17 cellular contexts compared by ENCODE assay signal in genomic region chr9:16136961-16137360, GRCh38.
DNase-seq lines count a peak whose midpoint lies in the region; ATAC-seq and TF ChIP-seq lines count a peak whose summit lies in the region.
"Had no signal": no experiment of that assay in that cellular context is flagged by ENCODE, and none has a peak within 500 bp of the region (broad histone marks: within the 10 kb centered on the region; RNA-seq: fewer than 3 reads in every experiment).

No MANE protein-coding gene starts in this region.

- no peak for TF ChIP-seq CTCF in fibroblast of mammary gland (conservative IDR thresholded peaks at IDR 0.05; ENCODE audit: control insufficient read depth, insufficient read depth, low read depth, low read length)

- DNase-seq in GM03348 (ENCODE audit: low spot score), result peak; percentile 71
- peak; percentile 64 for DNase-seq in NCI-H226
- peak; percentile 98 for DNase-seq in fibroblast of mammary gland (ENCODE audit: low read depth)
- peak; percentile 46 for DNase-seq in renal cortical epithelial cell (ENCODE audit: low read depth)
- no peak for DNase-seq in NCI-H345 (lab: John Stamatoyannopoulos, UW)
- DNase-seq: activated B cell treated with CpG ODN at 0.5 μM for 24 hours; activated T-cell treated with anti-CD3 and anti-CD28 coated beads for 4 hours; CD4-positive, alpha-beta memory T cell; GF-D8; glutamatergic neuron; MM.1S; naive thymus-derived CD4-positive, alpha-beta T cell; NCI-H2171 treated with DMSO at 0.1 percent for 48 hours; stimulated activated naive CD4-positive, alpha-beta T cell; SW 1271 had no signal

- H3K4me3 ChIP-seq in fibroblast of mammary gland (ENCODE audit: control insufficient read depth, low read depth, low read length), result no peak overlapping the region

- ATAC-seq in HG02981 (IDR thresholded peaks at IDR 0.05; ENCODE audit: unreplicated experiment), result no peak
- no peak for ATAC-seq in HG03342 (IDR thresholded peaks at IDR 0.05; ENCODE audit: unreplicated experiment)
- ATAC-seq: naive thymus-derived CD4-positive, alpha-beta T cell had no signal
